ENCODE assay signal across 1 cellular context in genomic region chr15:78872972-78873795, GRCh38.
A peak's percentile ranks its signal among the peaks of the same experiment; 100 is the strongest.
TF ChIP-seq lines count a peak whose summit lies in the region.

No MANE protein-coding gene starts in this region.

TF ChIP-seq in K562, 482 proteins besides CTCF, POLR2A, EP300 and RAD21 (continued from another document and continues in another):
- TF ChIP-seq, protein P1, sequence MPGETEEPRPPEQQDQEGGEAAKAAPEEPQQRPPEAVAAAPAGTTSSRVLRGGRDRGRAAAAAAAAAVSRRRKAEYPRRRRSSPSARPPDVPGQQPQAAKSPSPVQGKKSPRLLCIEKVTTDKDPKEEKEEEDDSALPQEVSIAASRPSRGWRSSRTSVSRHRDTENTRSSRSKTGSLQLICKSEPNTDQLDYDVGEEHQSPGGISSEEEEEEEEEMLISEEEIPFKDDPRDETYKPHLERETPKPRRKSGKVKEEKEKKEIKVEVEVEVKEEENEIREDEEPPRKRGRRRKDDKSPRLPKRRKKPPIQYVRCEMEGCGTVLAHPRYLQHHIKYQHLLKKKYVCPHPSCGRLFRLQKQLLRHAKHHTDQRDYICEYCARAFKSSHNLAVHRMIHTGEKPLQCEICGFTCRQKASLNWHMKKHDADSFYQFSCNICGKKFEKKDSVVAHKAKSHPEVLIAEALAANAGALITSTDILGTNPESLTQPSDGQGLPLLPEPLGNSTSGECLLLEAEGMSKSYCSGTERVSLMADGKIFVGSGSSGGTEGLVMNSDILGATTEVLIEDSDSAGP (CRISPR knock-in tag; IDR thresholded peaks at IDR 0.05), result no peak
- TF ChIP-seq HMGXB4 (CRISPR knock-in tag; IDR thresholded peaks at IDR 0.05), result no peak; the same call in 1 of the 2 replicates
- TF ChIP-seq MLLT1 (IDR thresholded peaks at IDR 0.05), result peak; percentile 74 to 85
- no peak for TF ChIP-seq SPI1 (IDR thresholded peaks at IDR 0.05; ENCODE audit: borderline replicate concordance, low read depth, low read length)
- no peak for TF ChIP-seq ZNF445 (CRISPR knock-in tag; IDR thresholded peaks at IDR 0.05; ENCODE audit: low read depth)
- TF ChIP-seq KLF16 (IDR thresholded peaks at IDR 0.05), result no peak
- TF ChIP-seq RUNX1 (IDR thresholded peaks at IDR 0.05; ENCODE audit: low read depth), result no peak
- no peak for TF ChIP-seq HNRNPL (IDR thresholded peaks at IDR 0.05; ENCODE audit: low read depth, low read length)
- no peak for TF ChIP-seq CBX2 (IDR thresholded peaks at IDR 0.05; ENCODE audit: insufficient read depth, low read length, poor library complexity, severe bottlenecking)
- TF ChIP-seq DDX20 (tag; IDR thresholded peaks at IDR 0.05; ENCODE audit: low read depth), result no peak
- peak; percentile 24; the same call in 1 of the 2 replicates for TF ChIP-seq NFIC (IDR thresholded peaks at IDR 0.05)
- TF ChIP-seq DNMT1 (IDR thresholded peaks at IDR 0.05), result no peak
- TF ChIP-seq MGA (IDR thresholded peaks at IDR 0.05), result no peak
- TF ChIP-seq TAF15 (IDR thresholded peaks at IDR 0.05; ENCODE audit: low read depth, low read length), result no peak
- TF ChIP-seq ILK (tag; IDR thresholded peaks at IDR 0.05; ENCODE audit: borderline replicate concordance, low read depth), result no peak
- TF ChIP-seq NR2C2 (CRISPR knock-in tag; IDR thresholded peaks at IDR 0.05), result no peak
- TF ChIP-seq NR2C2 (tag; IDR thresholded peaks at IDR 0.05), result peak; percentile 18; the same call in 1 of the 2 replicates
- TF ChIP-seq MTA2 (IDR thresholded peaks at IDR 0.05; ENCODE audit: low read depth), result no peak
- TF ChIP-seq FOXA1 (IDR thresholded peaks at IDR 0.05; ENCODE audit: borderline replicate concordance), result no peak
- no peak for TF ChIP-seq ZBTB17 (CRISPR knock-in tag; IDR thresholded peaks at IDR 0.05)
- peak; percentile 71 for TF ChIP-seq MYC (IDR thresholded peaks at IDR 0.05; ENCODE audit: low read depth, low read length)
- 0 out of 2 replicates have a peak, but pooled peaks have one; percentile 61 for TF ChIP-seq MYC (CRISPR knock-in tag; IDR thresholded peaks at IDR 0.05; ENCODE audit: borderline replicate concordance, low read depth)
- TF ChIP-seq, protein P2, sequence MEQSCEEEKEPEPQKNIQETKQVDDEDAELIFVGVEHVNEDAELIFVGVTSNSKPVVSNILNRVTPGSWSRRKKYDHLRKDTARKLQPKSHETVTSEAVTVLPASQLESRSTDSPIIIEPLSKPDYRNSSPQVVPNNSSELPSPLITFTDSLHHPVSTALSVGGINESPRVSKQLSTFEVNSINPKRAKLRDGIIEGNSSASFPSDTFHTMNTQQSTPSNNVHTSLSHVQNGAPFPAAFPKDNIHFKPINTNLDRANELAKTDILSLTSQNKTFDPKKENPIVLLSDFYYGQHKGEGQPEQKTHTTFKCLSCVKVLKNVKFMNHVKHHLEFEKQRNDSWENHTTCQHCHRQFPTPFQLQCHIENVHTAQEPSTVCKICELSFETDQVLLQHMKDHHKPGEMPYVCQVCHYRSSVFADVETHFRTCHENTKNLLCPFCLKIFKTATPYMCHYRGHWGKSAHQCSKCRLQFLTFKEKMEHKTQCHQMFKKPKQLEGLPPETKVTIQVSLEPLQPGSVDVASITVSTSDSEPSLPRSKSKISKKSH (CRISPR knock-in tag; IDR thresholded peaks at IDR 0.05), result no peak
- TF ChIP-seq ZNF146 (CRISPR knock-in tag; IDR thresholded peaks at IDR 0.05; ENCODE audit: unreplicated experiment), result no peak
- TF ChIP-seq PRMT5 (CRISPR knock-in tag; IDR thresholded peaks at IDR 0.05), result no peak
- TF ChIP-seq ZNF253 (CRISPR knock-in tag; conservative IDR thresholded peaks at IDR 0.05), result no peak
- TF ChIP-seq, protein P3, sequence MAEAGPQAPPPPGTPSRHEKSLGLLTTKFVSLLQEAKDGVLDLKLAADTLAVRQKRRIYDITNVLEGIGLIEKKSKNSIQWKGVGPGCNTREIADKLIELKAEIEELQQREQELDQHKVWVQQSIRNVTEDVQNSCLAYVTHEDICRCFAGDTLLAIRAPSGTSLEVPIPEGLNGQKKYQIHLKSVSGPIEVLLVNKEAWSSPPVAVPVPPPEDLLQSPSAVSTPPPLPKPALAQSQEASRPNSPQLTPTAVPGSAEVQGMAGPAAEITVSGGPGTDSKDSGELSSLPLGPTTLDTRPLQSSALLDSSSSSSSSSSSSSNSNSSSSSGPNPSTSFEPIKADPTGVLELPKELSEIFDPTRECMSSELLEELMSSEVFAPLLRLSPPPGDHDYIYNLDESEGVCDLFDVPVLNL (CRISPR knock-in tag; IDR thresholded peaks at IDR 0.05; ENCODE audit: low read depth), result peak; percentile 63; the same call in 1 of the 2 replicates
- TF ChIP-seq ZKSCAN1 (IDR thresholded peaks at IDR 0.05; ENCODE audit: low read depth, low read length), result peak; percentile 23; the same call in 1 of the 2 replicates
- no peak; the same call in 1 of the 2 replicates for TF ChIP-seq ARID1B (IDR thresholded peaks at IDR 0.05)
- no peak for TF ChIP-seq LEF1 (IDR thresholded peaks at IDR 0.05)
- TF ChIP-seq CBX5 (IDR thresholded peaks at IDR 0.05; ENCODE audit: borderline replicate concordance, low read depth), result 0 out of 2 replicates have a peak, but pooled peaks have one; percentile 35
- TF ChIP-seq EP400 (IDR thresholded peaks at IDR 0.05), result peak; percentile 98
- no peak; the same call in 1 of the 2 replicates for TF ChIP-seq FOXK1 (CRISPR knock-in tag; IDR thresholded peaks at IDR 0.05; ENCODE audit: borderline replicate concordance)
- TF ChIP-seq ATF3 (IDR thresholded peaks at IDR 0.05), result 0 out of 2 replicates have a peak, but pooled peaks have one; percentile 19
- TF ChIP-seq ATF3 (CRISPR knock-in tag; conservative IDR thresholded peaks at IDR 0.05), result no peak
- no peak; the same call in 1 of the 2 replicates for TF ChIP-seq MEF2D (tag; conservative IDR thresholded peaks at IDR 0.05; ENCODE audit: low read depth)
- no peak for TF ChIP-seq XRCC5 (IDR thresholded peaks at IDR 0.05; ENCODE audit: low read depth, low read length)
- 0 out of 2 replicates have a peak, but pooled peaks have one; percentile 39 for TF ChIP-seq SMARCA4 (IDR thresholded peaks at IDR 0.05)
- no peak for TF ChIP-seq SMARCB1 (IDR thresholded peaks at IDR 0.05; ENCODE audit: insufficient read length, low read depth)
- TF ChIP-seq MCM7 (IDR thresholded peaks at IDR 0.05), result no peak
- TF ChIP-seq, protein P4, sequence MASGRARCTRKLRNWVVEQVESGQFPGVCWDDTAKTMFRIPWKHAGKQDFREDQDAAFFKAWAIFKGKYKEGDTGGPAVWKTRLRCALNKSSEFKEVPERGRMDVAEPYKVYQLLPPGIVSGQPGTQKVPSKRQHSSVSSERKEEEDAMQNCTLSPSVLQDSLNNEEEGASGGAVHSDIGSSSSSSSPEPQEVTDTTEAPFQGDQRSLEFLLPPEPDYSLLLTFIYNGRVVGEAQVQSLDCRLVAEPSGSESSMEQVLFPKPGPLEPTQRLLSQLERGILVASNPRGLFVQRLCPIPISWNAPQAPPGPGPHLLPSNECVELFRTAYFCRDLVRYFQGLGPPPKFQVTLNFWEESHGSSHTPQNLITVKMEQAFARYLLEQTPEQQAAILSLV (tag; IDR thresholded peaks at IDR 0.05), result no peak
